Comparison of ENCODE assay signal across 8 cellular contexts in the genomic region with DNA sequence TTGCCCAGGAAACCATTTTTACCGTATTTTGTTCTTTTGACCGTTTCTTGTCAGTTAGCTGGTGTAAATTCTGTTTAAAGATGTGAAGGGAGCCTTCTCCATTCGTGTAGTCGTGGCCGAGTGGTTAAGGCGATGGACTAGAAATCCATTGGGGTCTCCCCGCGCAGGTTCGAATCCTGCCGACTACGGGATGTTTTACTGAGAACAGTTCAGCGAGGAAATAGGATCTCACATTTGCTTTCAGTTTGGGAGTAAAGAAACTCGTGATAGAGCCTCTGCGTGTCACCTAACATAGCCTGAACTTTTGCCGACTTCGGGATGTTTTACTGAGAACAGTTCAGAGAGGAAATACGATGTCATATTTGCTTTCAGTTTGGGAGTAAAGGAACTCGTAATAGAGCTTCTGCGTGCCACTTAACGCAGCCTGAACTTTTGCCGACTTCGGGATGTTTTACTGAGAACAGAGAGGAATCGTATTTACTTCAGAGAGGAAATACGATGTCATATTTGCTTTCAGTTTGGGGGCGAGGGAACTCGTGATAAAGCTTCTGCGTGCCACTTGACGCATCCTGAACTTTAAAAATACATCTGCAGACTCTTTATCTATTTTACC.
DNase-seq lines count a peak whose midpoint lies in the region; ATAC-seq, FAIRE-seq and TF ChIP-seq lines count a peak whose summit lies in the region.

No MANE protein-coding gene starts in this region.

- no peaks in the 10 kb centered on the region for H3K27me3 ChIP-seq in layer of hippocampus (ENCODE audit: control insufficient read depth, insufficient read depth, low read length)

- peak; percentile 45 for FAIRE-seq in colon (lab: Jason Lieb, UNC)

- peak overlapping the region; percentile 95 for H3K27ac ChIP-seq in layer of hippocampus (ENCODE audit: low read depth, low read length)

- H3K4me3 ChIP-seq in AG09309 (ENCODE audit: control insufficient read depth, low read depth, low read length), result peak overlapping the region; percentile 55

- no peak for TF ChIP-seq CTCF in AG09309 (IDR thresholded peaks at IDR 0.05; ENCODE audit: control insufficient read depth, insufficient read depth, low read depth, low read length, missing control alignments)

- DNase-seq in AG09309 (ENCODE audit: low read depth) (peak; percentile 80), NCI-H446 (lab: John Stamatoyannopoulos, UW) (peak; percentile 78 to 89)
- DNase-seq in activated CD4-positive, alpha-beta T cell treated with anti-CD3 and anti-CD28 coated beads for 24 hours (ENCODE audit: low read depth in 2 of 2), result peak; percentile 80 to 83
- DNase-seq in stimulated activated CD4-positive, alpha-beta T cell treated with anti-CD3 and anti-CD28 coated beads, Interleukin-1b, Interleukin-23, amount 100 ng/mL, for 4 hours (ENCODE audit: low read depth in 2 of 2), result peak; percentile 77 to 88

- ATAC-seq in GM19023 (IDR thresholded peaks at IDR 0.05; ENCODE audit: unreplicated experiment) (peak; percentile 59), HG03280 (IDR thresholded peaks at IDR 0.05; ENCODE audit: unreplicated experiment) (peak; percentile 50)

Comparison
In these comparisons a context has a peak if more than half of its experiments do, and no peak if none do; other contexts are left out.
1. Peak in every context shown above with its lines: DNase-seq, ATAC-seq, H3K4me3 ChIP-seq and H3K27ac ChIP-seq.